Comparison of ENCODE assay signal across 23 cellular contexts in genomic region chr3:171229173-171229572, GRCh38.
DNase-seq lines count a peak whose midpoint lies in the region; ATAC-seq, FAIRE-seq and TF ChIP-seq lines count a peak whose summit lies in the region.
"Had no signal": no experiment of that assay in that cellular context is flagged by ENCODE, and none has a peak within 500 bp of the region (broad histone marks: within the 10 kb centered on the region; RNA-seq: fewer than 3 reads in every experiment).

No MANE protein-coding gene starts in this region.

- no TSS peak for BruUV-seq in K562 (replicated peaks; lab: Mats Ljungman, UMichigan)

- no peak overlapping the region for H3K4me2 ChIP-seq in K562 (ENCODE audit: insufficient read depth, low read length)

- H3K9me3 ChIP-seq in CD4-positive, CD25-positive, alpha-beta regulatory T cell (ENCODE audit: control insufficient read depth in 2 of 2, low read length in 2 of 2) = peaks cover 6 to 8% of the 10 kb centered on the region in 2 experiments
- H3K9me3 ChIP-seq in K562 (replicated peaks; ENCODE audit: control insufficient read depth, insufficient read depth, low read depth, low read length) = no peaks in the 10 kb centered on the region
- H3K9me3 ChIP-seq: Caco-2, MG63 had no signal

- H3K36me3 Mint-ChIP-seq in activated T-cell treated with anti-CD3 and anti-CD28 coated beads, Interleukin-2, amount 50 U/mL, for 24 hours (ENCODE audit: low read depth) = peaks cover 36% of the 10 kb centered on the region
- H3K36me3 Mint-ChIP-seq in CD4-positive, CD25-positive, alpha-beta regulatory T cell = peaks cover 36% of the 10 kb centered on the region
- H3K36me3 Mint-ChIP-seq: CD14-positive monocyte had no signal

- no peaks in the 10 kb centered on the region for H3K27me3 Mint-ChIP-seq in activated T-cell treated with anti-CD3 and anti-CD28 coated beads, Interleukin-2, amount 50 U/mL, for 24 hours
- no peaks in the 10 kb centered on the region for H3K27me3 Mint-ChIP-seq in CD4-positive, CD25-positive, alpha-beta regulatory T cell

- no peak for TF ChIP-seq CTCF in K562 (IDR thresholded peaks at IDR 0.05 in 2 of 3, conservative IDR thresholded peaks at IDR 0.05 in 1 of 3; ENCODE audit: insufficient read depth in 2 of 3, low read depth in 1 of 3, low read length in 3 of 3)

- no peaks in the 10 kb centered on the region for H3K79me2 ChIP-seq in K562 (ENCODE audit: control insufficient read depth, insufficient read depth, low read length)

- H3K4me3 ChIP-seq in CD4-positive, CD25-positive, alpha-beta regulatory T cell (ENCODE audit: low read depth, low read length) = no peak overlapping the region
- no peak overlapping the region for H3K4me3 ChIP-seq in K562
- no peak overlapping the region for H3K4me3 ChIP-seq in H7 (ENCODE audit: insufficient read depth, low read depth, low read length)
- H3K4me3 ChIP-seq: MG63 had no signal

- no peak for ATAC-seq in CD4-positive, CD25-positive, alpha-beta regulatory T cell (ENCODE audit: low read depth in 2 of 2)
- no peak for ATAC-seq in K562
- ATAC-seq in GM21515 (IDR thresholded peaks at IDR 0.05; ENCODE audit: unreplicated experiment) = no peak
- ATAC-seq: Panc1, Right ventricle myocardium inferior had no signal

- TF ChIP-seq RAD21 in K562 (CRISPR knock-in tag; conservative IDR thresholded peaks at IDR 0.05 in 1 of 2, IDR thresholded peaks at IDR 0.05 in 1 of 2) = 0 out of 4 replicates have a peak, but pooled peaks of 1 of the 2 experiments have one; percentile 4

- CTCF ChIA-PET in K562 (lab: Yijun Ruan, JAX; ENCODE audit: low intra/inter-chr PET ratio) = no interaction called here

- intact Hi-C loops in K562 (cut with micrococcal nuclease) = no loop called here

- no peaks in the 10 kb centered on the region for H3K27me3 ChIP-seq in CD4-positive, CD25-positive, alpha-beta regulatory T cell (ENCODE audit: control insufficient read depth, insufficient read depth, low read length)
- H3K27me3 ChIP-seq in K562 (ENCODE audit: control insufficient read depth in 2 of 2, insufficient read depth in 2 of 2, low read length in 2 of 2) = no peaks in the 10 kb centered on the region
- no peaks in the 10 kb centered on the region for H3K27me3 ChIP-seq in H7 (ENCODE audit: control insufficient read depth, insufficient read depth, low read length)
- H3K27me3 ChIP-seq: MG63 had no signal

- POLR2A ChIA-PET in K562 (lab: Yijun Ruan, JAX) = interaction anchor here (0.7 kb wide), 1 partner anchor 58 kb away, joined by 3 read pairs; no protein-coding TSS in a partner anchor

- peaks cover 11% of the 10 kb centered on the region for H3K9me3 Mint-ChIP-seq in activated T-cell treated with anti-CD3 and anti-CD28 coated beads, Interleukin-2, amount 50 U/mL, for 24 hours
- peaks cover 0 to 8% (median 4%) of the 10 kb centered on the region in 7 donors for H3K9me3 Mint-ChIP-seq in CD4-positive, CD25-positive, alpha-beta regulatory T cell

- H3K4me3 Mint-ChIP-seq in activated T-cell treated with anti-CD3 and anti-CD28 coated beads, Interleukin-2, amount 50 U/mL, for 24 hours = peak overlapping the region; percentile 4
- H3K4me3 Mint-ChIP-seq in CD4-positive, CD25-positive, alpha-beta regulatory T cell = no peak overlapping the region
- H3K4me3 Mint-ChIP-seq: CD14-positive monocyte had no signal

- peaks cover 16% of the 10 kb centered on the region for H3K4me1 ChIP-seq in CD4-positive, CD25-positive, alpha-beta regulatory T cell (ENCODE audit: control insufficient read depth, insufficient read depth, low read length, poor library complexity, severe bottlenecking)
- peaks cover 0 to 11% of the 10 kb centered on the region in 2 experiments; a peak in 2 of 5 replicates for H3K4me1 ChIP-seq in K562 (replicated peaks in 1 of 2; ENCODE audit: control insufficient read depth in 2 of 2, insufficient read depth in 2 of 2, low read length in 2 of 2)
- H3K4me1 ChIP-seq: Caco-2 had no signal

- H2AFZ ChIP-seq in K562 (ENCODE audit: low read depth, low read length) = no peak overlapping the region

- TF ChIP-seq EP300 in K562 (IDR thresholded peaks at IDR 0.05; ENCODE audit: low read length) = no peak

- no peaks in the 10 kb centered on the region for H3K9me1 ChIP-seq in K562 (ENCODE audit: control insufficient read depth, insufficient read depth, low read length)

- WGBS in K562 (ENCODE audit: insufficient coverage, low coverage, missing lambda C conversion rate) = 59% methylated on average over 2 of the region's 2 CpGs

- H3K36me3 ChIP-seq in CD4-positive, CD25-positive, alpha-beta regulatory T cell (ENCODE audit: control insufficient read depth, insufficient read depth, low read length) = peaks cover 18% of the 10 kb centered on the region
- H3K36me3 ChIP-seq in K562 (ENCODE audit: control insufficient read depth, insufficient read depth, low read length) = peaks cover 2% of the 10 kb centered on the region; the same call in 1 of the 3 replicates
- H3K36me3 ChIP-seq in H7 (replicated peaks; ENCODE audit: control insufficient read depth, insufficient read depth, low read length) = no peaks in the 10 kb centered on the region
- H3K36me3 ChIP-seq: MG63 had no signal

- DNase-seq in activated T-cell treated with anti-CD3 and anti-CD28 coated beads, Interleukin-2, amount 50 U/mL, for 24 hours = no peak
- no peak for DNase-seq in activated T-cell treated with anti-CD3 and anti-CD28 coated beads for 4 hours
- no peak for DNase-seq in CD4-positive, CD25-positive, alpha-beta regulatory T cell
- no peak for DNase-seq in GM12891 (ENCODE audit: insufficient read length, low spot score)
- no peak for DNase-seq in K562 (ENCODE audit: extremely low read depth in 1 of 4, low spot score in 3 of 4)
- DNase-seq in H7 = no peak
- DNase-seq: ACHN, AML-193, Caco-2, DMS53, Karpas-422, MG63, NCI-H1092, NCI-H146, NCI-H2081, NCI-H510A, NCI-H774 had no signal

- no peak overlapping the region for H3K27ac ChIP-seq in CD4-positive, CD25-positive, alpha-beta regulatory T cell (ENCODE audit: insufficient read depth, low read length, poor library complexity, severe bottlenecking)
- H3K27ac ChIP-seq in K562 (ENCODE audit: extremely low read depth, low read depth, low read length) = no peak overlapping the region

- in situ Hi-C loops in K562 (cut with MboI) = no loop called here

- no peaks in the 10 kb centered on the region for H4K20me1 ChIP-seq in K562 (replicated peaks; ENCODE audit: control insufficient read depth, insufficient read depth, low read length)

- peaks cover 73% of the 10 kb centered on the region for H3K4me1 Mint-ChIP-seq in activated T-cell treated with anti-CD3 and anti-CD28 coated beads, Interleukin-2, amount 50 U/mL, for 24 hours (ENCODE audit: low read depth)
- H3K4me1 Mint-ChIP-seq in CD4-positive, CD25-positive, alpha-beta regulatory T cell = peaks cover 37 to 79% (median 59%) of the 10 kb centered on the region in 4 donors
- H3K4me1 Mint-ChIP-seq: CD14-positive monocyte had no signal

- peak overlapping the region; percentile 66 for H3K27ac Mint-ChIP-seq in activated T-cell treated with anti-CD3 and anti-CD28 coated beads, Interleukin-2, amount 50 U/mL, for 24 hours
- peak overlapping the region; percentile 8 to 51 (median 38) for H3K27ac Mint-ChIP-seq in CD4-positive, CD25-positive, alpha-beta regulatory T cell
- H3K27ac Mint-ChIP-seq: CD14-positive monocyte had no signal

- TF ChIP-seq POLR2A in GM12891 (IDR thresholded peaks at IDR 0.05; ENCODE audit: low read depth, low read length) = no peak
- no peak for TF ChIP-seq POLR2A in K562 (conservative IDR thresholded peaks at IDR 0.05)

- no peak overlapping the region for H3K9ac ChIP-seq in K562 (ENCODE audit: insufficient read depth in 1 of 2, low read depth in 2 of 2, low read length in 2 of 2)

- peak; percentile 31 for FAIRE-seq in GM12891 (lab: Jason Lieb, UNC)
- no peak for FAIRE-seq in K562 (lab: Jason Lieb, UNC)
- FAIRE-seq: GM19239, H54 had no signal

TF ChIP-seq in GM12891, 5 proteins besides CTCF, POLR2A, EP300 and RAD21:
- TF ChIP-seq SPI1 (IDR thresholded peaks at IDR 0.05; ENCODE audit: low read depth, low read length) = no peak
- TF ChIP-seq PAX5 (IDR thresholded peaks at IDR 0.05; ENCODE audit: insufficient read depth, low read length, severe bottlenecking) = no peak
- no peak for TF ChIP-seq TAF1 (IDR thresholded peaks at IDR 0.05; ENCODE audit: low read depth, low read length)
- TF ChIP-seq POLR2AphosphoS5 (IDR thresholded peaks at IDR 0.05; ENCODE audit: low read depth, low read length) = no peak
- TF ChIP-seq POU2F2 (IDR thresholded peaks at IDR 0.05; ENCODE audit: low read depth, low read length) = no peak

TF ChIP-seq in K562, 482 proteins besides CTCF, POLR2A, EP300 and RAD21:
- TF ChIP-seq PML (IDR thresholded peaks at IDR 0.05; ENCODE audit: low read length) (no peak), MEIS2 (IDR thresholded peaks at IDR 0.05; ENCODE audit: partially characterized antibody) (peak; percentile 24)
